In genomic region chr7:50307368-50308012, GRCh38 we compare ENCODE assay signal across 8 cellular contexts. TPM values are rescaled to one million over a fixed set of nuclear protein-coding genes. Genes with fewer than 3 reads are reported as not detected.
A peak's percentile ranks its signal among the peaks of the same experiment; 100 is the strongest.
DNase-seq lines count a peak whose midpoint lies in the region; ATAC-seq, FAIRE-seq and TF ChIP-seq lines count a peak whose summit lies in the region.

No MANE protein-coding gene starts in this region.

- peaks cover 76% of the 10 kb centered on the region for H3F3A ChIP-seq in SU-DHL-6 (ENCODE audit: insufficient read depth)

- TF ChIP-seq POLR2A in ovary (IDR thresholded peaks at IDR 0.05), result no peak

- H4K20me1 ChIP-seq in SU-DHL-6 (ENCODE audit: low read depth, low read length), result no peaks in the 10 kb centered on the region

- intact Hi-C loops in CD14-positive monocyte (cut with micrococcal nuclease) (loop anchor here (2.0 to 10.0 kb wide), 5 partner anchors 13 to 107 kb away; no protein-coding TSS in a partner anchor), colonic mucosa (cut with DNase I) (no loop called here), ovary (cut with DNase I) (no loop called here), ascending aorta (cut with DNase I) (no loop called here)

- H3K4me1 Mint-ChIP-seq in CD14-positive monocyte, result peaks cover 67% of the 10 kb centered on the region

- peak overlapping the region; percentile 86 to 95 (median 87) for H3K27ac Mint-ChIP-seq in CD14-positive monocyte

- ATAC-seq in GM21423 (IDR thresholded peaks at IDR 0.05; ENCODE audit: unreplicated experiment) (peak; percentile 27), esophagus mucosa (no peak)

- FAIRE-seq in D721Med (lab: Jason Lieb, UNC), result no peak

- 68 to 73% (median 70%) methylated on average over 10 of the region's 10 CpGs for WGBS in ovary, 3 donors

- no peak overlapping the region for H2AFZ ChIP-seq in SU-DHL-6 (ENCODE audit: low read depth, low read length, severe bottlenecking)

- H3K36me3 ChIP-seq in SU-DHL-6 (ENCODE audit: low read length) (peaks cover 5% of the 10 kb centered on the region; the same call in 1 of the 2 replicates), colonic mucosa (no peaks in the 10 kb centered on the region), ovary (no peaks in the 10 kb centered on the region), ascending aorta (no peaks in the 10 kb centered on the region)

- H3K9ac ChIP-seq in SU-DHL-6 (ENCODE audit: low read length), result peak overlapping the region; percentile 72
- H3K9ac ChIP-seq in colonic mucosa (ENCODE audit: low read depth in 2 of 2, low read length in 2 of 2), result peak overlapping the region in 1 of 2 donors; percentile 30

- H3K27me3 Mint-ChIP-seq in CD14-positive monocyte (ENCODE audit: low read depth in 3 of 3), result peaks cover 0 to 7% (median under 1%) of the 10 kb centered on the region in 3 donors

- H3K4me1 ChIP-seq in colonic mucosa, result no peaks in the 10 kb centered on the region
- H3K4me1 ChIP-seq in ovary (ENCODE audit: insufficient read depth), result peaks cover 6% of the 10 kb centered on the region
- H3K4me1 ChIP-seq in ascending aorta, result no peaks in the 10 kb centered on the region

- peaks cover 76% of the 10 kb centered on the region for H3K79me2 ChIP-seq in SU-DHL-6 (ENCODE audit: insufficient read depth, low read length)

- no peak for DNase-seq in CD14-positive monocyte (ENCODE audit: low spot score)
- no peak for DNase-seq in colonic mucosa
- DNase-seq in ovary, result no peak
- DNase-seq in D721Med (ENCODE audit: insufficient read length, low spot score), result no peak
- no peak for DNase-seq in ascending aorta (ENCODE audit: low spot score in 2 of 2)

- H3K36me3 Mint-ChIP-seq in CD14-positive monocyte, result peaks cover 11 to 14% of the 10 kb centered on the region in 2 donors

- H3K27me3 ChIP-seq in SU-DHL-6 (ENCODE audit: low read length) (no peaks in the 10 kb centered on the region), colonic mucosa (peaks cover 22% of the 10 kb centered on the region), ovary (no peaks in the 10 kb centered on the region), ascending aorta (no peaks in the 10 kb centered on the region)

- H3K4me3 Mint-ChIP-seq in CD14-positive monocyte, result peak overlapping the region; percentile 95 to 100

- TF ChIP-seq CTCF in CD14-positive monocyte (IDR thresholded peaks at IDR 0.05) (no peak), SU-DHL-6 (IDR thresholded peaks at IDR 0.05; ENCODE audit: insufficient read depth, low read length, poor library complexity, severe bottlenecking) (no peak), colonic mucosa (IDR thresholded peaks at IDR 0.05) (no peak), ovary (IDR thresholded peaks at IDR 0.05) (no peak), D721Med (IDR thresholded peaks at IDR 0.05; ENCODE audit: insufficient read depth, missing control alignments) (no peak), ascending aorta (IDR thresholded peaks at IDR 0.05) (no peak)

- H3K27ac ChIP-seq in SU-DHL-6 (ENCODE audit: low read depth, low read length) (peak overlapping the region; percentile 93), colonic mucosa (peak overlapping the region; percentile 62), ovary (no peak overlapping the region), ascending aorta (no peak overlapping the region)

- H3K9me3 ChIP-seq in SU-DHL-6 (ENCODE audit: insufficient read depth, low read length), result no peaks in the 10 kb centered on the region
- H3K9me3 ChIP-seq in colonic mucosa, result no peaks in the 10 kb centered on the region
- no peaks in the 10 kb centered on the region for H3K9me3 ChIP-seq in ovary
- H3K9me3 ChIP-seq in ascending aorta, result no peaks in the 10 kb centered on the region

- H3K4me3 ChIP-seq in SU-DHL-6 (ENCODE audit: insufficient read depth, low read length, poor library complexity, severe bottlenecking), result peak overlapping the region; percentile 81
- no peak overlapping the region for H3K4me3 ChIP-seq in colonic mucosa
- H3K4me3 ChIP-seq in ovary, result no peak overlapping the region
- peak overlapping the region in 1 of 2 donors; percentile 6 for H3K4me3 ChIP-seq in ascending aorta

- peak overlapping the region; percentile 91 for H3K4me2 ChIP-seq in SU-DHL-6 (ENCODE audit: low read depth, low read length, poor library complexity, severe bottlenecking)

- H3K9me3 Mint-ChIP-seq in CD14-positive monocyte, result no peaks in the 10 kb centered on the region

- TF ChIP-seq EP300 in ovary (IDR thresholded peaks at IDR 0.05), result no peak

- no peaks in the 10 kb centered on the region for H3K9me2 ChIP-seq in SU-DHL-6 (replicated peaks; ENCODE audit: insufficient read depth, low read length)

RNA-seq across cellular contexts. Expression of gene IKZF1, which starts 3.0 kb away (rescaled TPM):
- 10 to 100 TPM; 38.4 to 80.2 TPM for polyA plus RNA-seq in CD14-positive monocyte
- 1 to 10 TPM; 4.9 to 5.6 TPM for total RNA-seq in colonic mucosa
- 1 to 10 TPM; 1.8 to 7.5 (median 3.3) TPM for total RNA-seq in ovary
- polyA plus RNA-seq in ovary, result 1 to 10 TPM in 1 of 2 donors, under 1 TPM in 1; 0.59 to 6.5 TPM
- 2.1 TPM for total RNA-seq in esophagus mucosa
- total RNA-seq in ascending aorta, result 3.6 TPM

Comparison
In these comparisons a context has a peak if more than half of its experiments do, and no peak if none do; other contexts are left out.
1. H3K27ac ChIP-seq: peak in SU-DHL-6 (single experiment) and colonic mucosa (single experiment); none in ovary (0 of 2) and ascending aorta (0 of 2).
2. intact Hi-C loops: an anchor here in CD14-positive monocyte (2.0 to 10.0 kb wide); none called in colonic mucosa, ovary and ascending aorta.